In the genomic region with DNA sequence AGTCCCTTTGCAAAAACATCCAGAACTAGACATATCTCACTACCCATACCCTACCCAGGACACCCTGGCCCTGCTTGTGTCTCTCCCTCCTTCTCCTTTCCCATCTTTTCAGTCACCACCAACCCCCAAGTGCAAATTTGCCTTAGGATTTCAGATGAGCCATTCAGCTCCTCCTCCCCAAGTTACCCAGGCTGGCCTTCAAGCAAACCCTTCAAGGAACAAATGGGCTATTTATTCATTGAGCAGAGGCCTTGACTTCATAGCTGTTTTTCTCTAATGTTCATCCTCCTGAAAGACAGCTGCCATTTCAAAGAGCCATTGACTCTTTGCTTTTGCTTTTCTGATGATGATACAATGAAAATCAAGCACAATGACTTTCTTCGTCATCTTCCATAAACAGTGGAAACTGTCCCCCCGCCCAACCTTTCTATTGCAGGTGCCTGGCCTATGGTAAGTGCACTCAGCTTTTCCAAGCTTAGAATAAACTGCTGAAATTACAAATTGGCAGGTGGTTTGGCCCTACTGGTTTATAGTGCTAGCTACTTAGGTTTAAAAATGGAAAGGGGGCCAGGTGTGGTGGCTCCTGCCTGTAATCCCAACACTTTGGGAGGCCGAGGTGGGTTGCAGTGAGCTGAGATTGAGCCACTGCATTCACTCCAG, we compare ENCODE assay signal across 16 cellular contexts. TPM values are rescaled to one million over a fixed set of nuclear protein-coding genes. Genes with fewer than 3 reads are reported as not detected.
"Had no signal": no experiment of that assay in that cellular context is flagged by ENCODE, and none has a peak within 500 bp of the region (broad histone marks: within the 10 kb centered on the region; RNA-seq: fewer than 3 reads in every experiment).

No MANE protein-coding gene starts in this region.

- H3K4me3 ChIP-seq: esophagus muscularis mucosa, neural progenitor cell, sigmoid colon, spleen, stomach, thyroid gland had no signal

- H3K36me3 Mint-ChIP-seq: activated naive CD8-positive, alpha-beta T cell treated with anti-CD3 and anti-CD28 coated beads for 36 hours; neural progenitor cell had no signal

- DNase-seq: activated CD4-positive, alpha-beta T cell treated with anti-CD3 and anti-CD28 coated beads, Interleukin-2, amount 10 ng/mL, durations not matched to agents 24 days and 14 days; activated CD4-positive, CD25-positive, alpha-beta regulatory T cell; activated CD8-positive, alpha-beta memory T cell treated with anti-CD3 and anti-CD28 coated beads, Interleukin-2, amount 50 U/mL, for 48 hours; activated CD8-positive, alpha-beta T cell treated with anti-CD3 and anti-CD28 coated beads, Interleukin-2, amount 10 ng/mL, durations not matched to agents 7 days and 5 days; activated gamma-delta T cell treated with Interleukin-2 at 50 U/mL for 16 hours; activated naive CD8-positive, alpha-beta T cell treated with anti-CD3 and anti-CD28 coated beads for 36 hours; activated T-cell treated with anti-CD3 and anti-CD28 coated beads, Interleukin-2, amount 50 U/mL, for 72 hours; sigmoid colon; spleen; stimulated activated CD4-positive, alpha-beta T cell treated with anti-CD3 and anti-CD28 coated beads, Interleukin-2, amount 100 ng/mL, for 24 hours; stomach; thyroid gland had no signal

- H3K4me3 Mint-ChIP-seq: activated CD4-positive, alpha-beta T cell treated with anti-CD3 and anti-CD28 coated beads, Interleukin-2, amount 10 ng/mL, durations not matched to agents 24 days and 14 days; activated CD8-positive, alpha-beta T cell treated with anti-CD3 and anti-CD28 coated beads, Interleukin-2, amount 10 ng/mL, durations not matched to agents 7 days and 5 days; activated naive CD8-positive, alpha-beta T cell treated with anti-CD3 and anti-CD28 coated beads for 36 hours; activated T-cell treated with anti-CD3 and anti-CD28 coated beads, Interleukin-2, amount 50 U/mL, for 72 hours; neural progenitor cell had no signal

- H3K9me3 Mint-ChIP-seq: activated naive CD8-positive, alpha-beta T cell treated with anti-CD3 and anti-CD28 coated beads for 36 hours; activated T-cell treated with anti-CD3 and anti-CD28 coated beads, Interleukin-2, amount 50 U/mL, for 72 hours; neural progenitor cell had no signal

- H3K27me3 ChIP-seq: esophagus muscularis mucosa, neural progenitor cell, sigmoid colon, stomach, thyroid gland had no signal

- H3K27ac Mint-ChIP-seq: activated CD4-positive, alpha-beta T cell treated with anti-CD3 and anti-CD28 coated beads, Interleukin-2, amount 10 ng/mL, durations not matched to agents 24 days and 14 days; activated CD8-positive, alpha-beta T cell treated with anti-CD3 and anti-CD28 coated beads, Interleukin-2, amount 10 ng/mL, durations not matched to agents 7 days and 5 days; activated naive CD8-positive, alpha-beta T cell treated with anti-CD3 and anti-CD28 coated beads for 36 hours; activated T-cell treated with anti-CD3 and anti-CD28 coated beads, Interleukin-2, amount 50 U/mL, for 72 hours; neural progenitor cell had no signal

- H3K36me3 ChIP-seq: esophagus muscularis mucosa, neural progenitor cell, sigmoid colon, spleen, stomach, thyroid gland had no signal

- H3K27ac ChIP-seq: neural progenitor cell, sigmoid colon, spleen, stomach, thyroid gland had no signal

- H3K9me3 ChIP-seq: esophagus muscularis mucosa, sigmoid colon, spleen, stomach, thyroid gland had no signal

RNA-seq across cellular contexts. Expression of gene KLHL6, which starts 26.1 kb away (rescaled TPM):
- total RNA-seq: myocyte, osteocyte had no signal
